1 cellular context compared by ENCODE assay signal in the genomic region with DNA sequence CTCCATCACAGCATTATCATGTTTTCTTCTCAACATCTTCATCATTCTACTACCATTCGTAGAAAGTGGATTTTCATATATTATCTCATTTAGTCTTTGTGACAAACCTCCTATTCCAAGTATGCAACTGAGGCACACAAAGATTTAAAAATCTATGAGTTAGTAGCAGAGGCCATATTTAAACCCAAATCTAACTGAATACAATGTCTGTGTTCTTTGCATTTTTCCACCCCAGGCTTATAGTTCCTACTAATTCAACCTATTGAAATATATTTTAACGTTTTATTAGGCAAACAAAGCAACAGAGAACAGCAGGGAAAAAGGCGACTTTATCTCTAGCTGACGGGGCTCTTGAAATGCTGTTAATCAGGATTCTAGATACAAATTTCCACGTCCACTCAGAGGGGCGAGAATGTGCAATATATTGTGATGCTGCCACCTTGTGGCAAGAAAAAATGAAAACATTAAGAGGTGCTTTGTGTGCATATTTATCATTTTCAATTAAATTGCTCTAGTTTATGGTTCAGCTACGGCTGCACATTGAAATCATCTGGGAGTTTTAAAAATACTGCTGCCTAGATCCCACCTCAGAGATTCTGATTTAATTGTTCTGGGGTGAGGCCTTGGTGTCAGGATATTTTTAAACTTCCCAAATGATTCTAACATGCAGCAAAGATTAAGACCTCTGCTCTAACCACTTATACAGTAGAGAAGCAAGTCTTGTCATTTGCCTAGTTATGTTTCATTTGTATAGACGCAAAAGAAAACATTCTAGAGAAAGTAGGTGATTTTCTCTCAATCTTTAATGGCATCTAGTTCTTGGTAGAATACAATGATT.
TF ChIP-seq lines count a peak whose summit lies in the region.

No MANE protein-coding gene starts in this region.

TF ChIP-seq in GM23338, 12 proteins besides CTCF, POLR2A, EP300 and RAD21 (continued from another document):
- TF ChIP-seq ZNF462 (CRISPR knock-in tag; IDR thresholded peaks at IDR 0.05) (no peak), EZH2phosphoT487 (IDR thresholded peaks at IDR 0.05; ENCODE audit: unreplicated experiment) (no peak), JUNB (IDR thresholded peaks at IDR 0.05; ENCODE audit: unreplicated experiment) (no peak), STAT1 (IDR thresholded peaks at IDR 0.05; ENCODE audit: unreplicated experiment) (no peak)
